1 cellular context compared by ENCODE assay signal in genomic region chr11:26620282-26621045, GRCh38.
TF ChIP-seq lines count a peak whose summit lies in the region.

No MANE protein-coding gene starts in this region.

TF ChIP-seq in SK-N-SH, 30 proteins besides CTCF, POLR2A, EP300 and RAD21 (continued from another document):
- TF ChIP-seq IRF3 (IDR thresholded peaks at IDR 0.05; ENCODE audit: low read depth, low read length): no peak
- no peak for TF ChIP-seq TCF12 (IDR thresholded peaks at IDR 0.05)
- TF ChIP-seq CHD2 (IDR thresholded peaks at IDR 0.05; ENCODE audit: low read length, partially characterized antibody): no peak
- no peak for TF ChIP-seq POLR2AphosphoS5 (IDR thresholded peaks at IDR 0.05; ENCODE audit: low read depth, low read length)
- TF ChIP-seq RFX5 (IDR thresholded peaks at IDR 0.05; ENCODE audit: low read length): no peak
TF ChIP-seq in SK-N-SH: peak in this region for 0.
